ENCODE assay signal across 8 cellular contexts in the genomic region with DNA sequence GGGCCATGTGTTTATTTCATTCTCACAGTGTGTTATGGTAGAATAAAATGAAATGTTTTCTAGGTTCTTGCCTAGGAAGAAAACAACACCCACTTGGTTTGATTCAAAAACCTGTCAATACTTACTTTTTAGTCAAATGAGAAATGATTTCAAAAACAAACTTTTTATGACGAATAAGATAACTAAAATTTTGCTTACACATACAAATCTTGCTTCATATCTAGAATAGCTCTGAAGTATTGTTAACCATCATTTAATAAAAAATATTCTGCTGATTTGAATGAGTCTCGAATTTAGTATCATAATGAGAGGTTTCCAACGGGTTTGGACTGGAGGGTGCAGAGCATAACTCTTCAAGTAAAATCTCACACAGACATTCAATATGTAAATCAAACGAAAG. TPM values are rescaled to one million over a fixed set of nuclear protein-coding genes. Genes with fewer than 3 reads are reported as not detected.
"Had no signal": no experiment of that assay in that cellular context is flagged by ENCODE, and none has a peak within 500 bp of the region (broad histone marks: within the 10 kb centered on the region; RNA-seq: fewer than 3 reads in every experiment).

No MANE protein-coding gene starts in this region.

- DNase-seq: GDM1, GF-D8 had no signal

- ATAC-seq: GM12878 had no signal

- H3K4me3 ChIP-seq: GM12878 had no signal

- FAIRE-seq: G401.6, GM12878, GM12891, GM12892, GM18507, GM19239 had no signal

RNA-seq across cellular contexts. Expression of a gene that starts 23.2 kb away (rescaled TPM):
- polyA plus RNA-seq: GM12878 had no signal
